ENCODE assay signal across 1 cellular context in the genomic region with DNA sequence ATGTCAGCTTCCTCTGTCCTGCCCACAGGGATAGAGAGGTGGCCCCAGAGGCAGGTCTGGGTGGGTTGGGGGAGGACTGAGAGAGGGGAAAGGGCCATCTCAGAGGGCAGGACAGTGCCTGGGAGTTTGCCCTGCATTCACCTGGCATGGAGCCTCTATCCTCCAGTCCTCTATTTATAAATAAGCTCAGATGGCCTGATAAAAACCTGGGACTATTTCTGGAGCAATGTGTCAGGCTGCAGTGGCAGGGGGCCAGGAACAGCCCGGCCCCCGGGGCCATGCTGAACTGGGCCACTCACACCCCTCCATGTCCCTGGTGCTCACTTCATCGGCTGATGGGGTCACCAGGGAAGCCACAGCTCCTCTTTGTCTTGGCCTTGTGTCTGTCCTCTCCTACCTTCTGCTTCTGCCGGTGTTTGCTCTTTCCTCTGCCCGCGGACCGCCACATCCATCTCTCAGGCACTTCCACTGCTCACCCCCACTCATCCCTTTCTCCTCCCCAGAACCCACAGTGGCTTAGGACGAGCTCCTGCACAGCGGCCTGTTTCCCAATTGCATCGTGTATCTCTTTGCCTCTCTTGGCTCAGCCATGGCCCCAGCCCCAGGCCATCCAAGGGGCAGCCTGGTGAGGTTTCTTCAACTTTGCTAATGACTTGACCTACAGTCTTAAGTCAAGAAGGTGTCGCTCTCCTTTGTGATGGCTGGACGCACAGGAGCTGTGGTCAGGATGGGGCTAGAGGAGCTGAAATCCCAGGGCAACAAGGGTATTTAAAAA.
TF ChIP-seq lines count a peak whose summit lies in the region.

No MANE protein-coding gene starts in this region.

TF ChIP-seq in HepG2, 621 proteins besides CTCF, POLR2A, EP300 and RAD21 (continued from another document):
- TF ChIP-seq BCL3 (CRISPR knock-in tag; IDR thresholded peaks at IDR 0.05) (0 out of 2 replicates have a peak, but pooled peaks have one; percentile 14), ATF4 (CRISPR knock-in tag; IDR thresholded peaks at IDR 0.05) (no peak)
- TF ChIP-seq, protein P1, sequence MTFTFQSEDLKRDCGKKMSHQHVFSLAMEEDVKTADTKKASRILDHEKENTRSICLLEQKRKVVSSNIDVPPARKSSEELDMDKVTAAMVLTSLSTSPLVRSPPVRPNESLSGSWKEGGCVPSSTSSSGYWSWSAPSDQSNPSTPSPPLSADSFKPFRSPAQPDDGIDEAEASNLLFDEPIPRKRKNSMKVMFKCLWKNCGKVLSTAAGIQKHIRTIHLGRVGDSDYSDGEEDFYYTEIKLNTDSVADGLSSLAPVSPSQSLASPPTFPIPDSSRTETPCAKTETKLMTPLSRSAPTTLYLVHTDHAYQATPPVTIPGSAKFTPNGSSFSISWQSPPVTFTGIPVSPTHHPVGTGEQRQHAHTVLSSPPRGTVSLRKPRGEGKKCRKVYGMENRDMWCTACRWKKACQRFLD (CRISPR knock-in tag; IDR thresholded peaks at IDR 0.05; ENCODE audit: borderline replicate concordance) = 0 out of 2 replicates have a peak, but pooled peaks have one; percentile 16
TF ChIP-seq in HepG2: peak in this region for 4.
